Comparison of ENCODE assay signal across 8 cellular contexts in the genomic region with DNA sequence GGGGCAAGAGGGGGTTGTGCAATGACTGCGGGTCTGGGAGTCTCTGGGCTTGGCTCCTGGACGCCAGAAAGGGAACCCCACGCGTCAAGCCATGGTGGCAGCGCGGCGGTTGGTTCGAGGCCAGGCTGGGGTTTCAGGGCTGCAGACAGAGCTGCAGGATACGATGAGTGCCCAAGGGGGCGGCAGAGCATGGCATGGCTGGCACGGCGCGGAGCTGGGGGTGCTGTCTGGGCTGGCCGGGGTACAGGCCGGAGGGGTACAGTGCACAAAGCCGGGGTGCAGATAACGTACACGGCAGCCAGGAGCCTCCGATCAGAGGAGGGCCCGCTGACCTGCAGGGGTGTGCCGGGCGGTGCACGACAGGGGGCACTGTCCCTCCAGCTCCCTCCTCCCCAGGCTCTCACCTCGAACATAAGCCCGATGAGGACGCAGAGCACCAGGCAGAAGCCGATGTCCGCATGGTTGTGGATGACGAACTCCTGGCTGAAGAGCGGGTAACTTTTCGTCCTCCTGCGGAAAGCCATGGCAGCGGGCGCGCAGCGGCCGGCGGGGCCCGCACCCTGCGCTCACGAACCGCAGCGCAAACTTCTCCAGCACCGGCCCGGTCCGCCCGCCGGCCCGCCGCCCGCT. TPM values are rescaled to one million over a fixed set of nuclear protein-coding genes. Genes with fewer than 3 reads are reported as not detected.
DNase-seq lines count a peak whose midpoint lies in the region; ATAC-seq and TF ChIP-seq lines count a peak whose summit lies in the region.

No MANE protein-coding gene starts in this region.

- no peaks in the 10 kb centered on the region for H3K27me3 ChIP-seq in CD8-positive, alpha-beta memory T cell (ENCODE audit: insufficient read depth, low read length, poor library complexity, severe bottlenecking)
- no peaks in the 10 kb centered on the region for H3K27me3 ChIP-seq in neuron (ENCODE audit: insufficient read depth, low read length)
- no peaks in the 10 kb centered on the region for H3K27me3 ChIP-seq in thyroid gland

- H3K4me1 Mint-ChIP-seq in CD8-positive, alpha-beta memory T cell = peaks cover 45 to 58% (median 48%) of the 10 kb centered on the region in 3 donors

- H3K4me3 Mint-ChIP-seq in CD8-positive, alpha-beta memory T cell = peak overlapping the region; percentile 77 to 95 (median 92)

- H3K36me3 ChIP-seq in CD8-positive, alpha-beta memory T cell (ENCODE audit: insufficient read depth, low read length) = no peaks in the 10 kb centered on the region
- peaks cover 1% of the 10 kb centered on the region for H3K36me3 ChIP-seq in neuron (ENCODE audit: insufficient read depth, low read length)
- no peaks in the 10 kb centered on the region for H3K36me3 ChIP-seq in thyroid gland

- H3K4me3 ChIP-seq in CD8-positive, alpha-beta memory T cell (ENCODE audit: low read length) = peak overlapping the region; percentile 82
- H3K4me3 ChIP-seq in neuron (ENCODE audit: low read length) = peak overlapping the region; percentile 56
- H3K4me3 ChIP-seq in thyroid gland (replicated peaks in 1 of 3) = peak overlapping the region; percentile 34 to 70 (median 69)

- H3K9me3 Mint-ChIP-seq in CD8-positive, alpha-beta memory T cell = no peaks in the 10 kb centered on the region

- 0 to 3% methylated on average over 2 to 4 of the region's 51 CpGs for WGBS in thyroid gland, 2 donors

- peak; percentile 44 to 70 for TF ChIP-seq POLR2A in thyroid gland (IDR thresholded peaks at IDR 0.05)

- H3K27me3 Mint-ChIP-seq in CD8-positive, alpha-beta memory T cell = peaks cover 0 to 2% of the 10 kb centered on the region in 2 donors

- peak in 4 of 5 donors; percentile 37 to 68 (median 60) for DNase-seq in CD8-positive, alpha-beta memory T cell
- peak; percentile 91 for DNase-seq in OCI-M1 (lab: John Stamatoyannopoulos, UW)
- peak; percentile 32 for DNase-seq in activated T-helper 1 cell treated with Interleukin-2 at 50 U/mL for 16 hours (ENCODE audit: low read depth)
- peak; percentile 68 for DNase-seq in fibroblast of the conjunctiva (ENCODE audit: low read depth)
- peak; percentile 64 to 73 for DNase-seq in thyroid gland

- peak overlapping the region in 7 of 8 donors; percentile 84 to 96 (median 93) for H3K27ac Mint-ChIP-seq in CD8-positive, alpha-beta memory T cell

- CTCF ChIA-PET in CD8-positive, alpha-beta memory T cell (lab: Charles Lee) = interaction anchor here (0.7 to 1.7 kb wide), 11 partner anchors 9 to 291 kb away, joined by 3 to 7 read pairs (median 4); no protein-coding TSS in a partner anchor

- peak in 4 of 6 experiments; percentile 55 to 62 (median 57) for TF ChIP-seq CTCF in thyroid gland (IDR thresholded peaks at IDR 0.05)

- peaks cover 45% of the 10 kb centered on the region for H3K4me1 ChIP-seq in CD8-positive, alpha-beta memory T cell (ENCODE audit: insufficient read depth, low read length)
- H3K4me1 ChIP-seq in neuron (ENCODE audit: insufficient read depth, low read length) = peaks cover 38% of the 10 kb centered on the region
- H3K4me1 ChIP-seq in thyroid gland = peaks cover 37 to 48% of the 10 kb centered on the region in 2 donors

- POLR2A ChIA-PET in CD8-positive, alpha-beta memory T cell (lab: Charles Lee) = interaction anchor here (0.7 kb wide), 2 partner anchors 215 to 292 kb away, joined by 3 read pairs; a partner anchor contains a TSS

- H2AFZ ChIP-seq in neuron (ENCODE audit: low read depth, low read length) = peak overlapping the region; percentile 42

- intact Hi-C loops in thyroid gland (cut with DNase I) = loop anchor here (5.0 kb wide), 1 partner anchor 154 kb away; a partner anchor contains a TSS

- peaks cover 0 to 3% (median 1%) of the 10 kb centered on the region in 3 donors for H3K36me3 Mint-ChIP-seq in CD8-positive, alpha-beta memory T cell

- H3K9me3 ChIP-seq in CD8-positive, alpha-beta memory T cell (ENCODE audit: low read length) = no peaks in the 10 kb centered on the region
- H3K9me3 ChIP-seq in neuron (ENCODE audit: low read length) = no peaks in the 10 kb centered on the region
- no peaks in the 10 kb centered on the region for H3K9me3 ChIP-seq in thyroid gland

- ATAC-seq in GM19324 (IDR thresholded peaks at IDR 0.05; ENCODE audit: low FRiP score, unreplicated experiment) = peak; percentile 60
- ATAC-seq in HG03439 (IDR thresholded peaks at IDR 0.05; ENCODE audit: unreplicated experiment) = peak; percentile 64

- peak overlapping the region; percentile 48 for H3K27ac ChIP-seq in CD8-positive, alpha-beta memory T cell (ENCODE audit: low read depth, low read length)
- H3K27ac ChIP-seq in thyroid gland = peak overlapping the region; percentile 15 to 99 (median 61)

RNA-seq across cellular contexts. Expression of a gene that starts 0.4 kb away (rescaled TPM):
- 1 to 10 TPM; 3.7 to 4.1 TPM for total RNA-seq in CD8-positive, alpha-beta memory T cell
- 5.0 TPM for polyA plus RNA-seq in CD8-positive, alpha-beta memory T cell
- total RNA-seq in thyroid gland = 10 to 100 TPM; 16.5 to 21.8 (median 19.7) TPM

Comparison
In these comparisons a context has a peak if more than half of its experiments do, and no peak if none do; other contexts are left out.
1. Peak in every context shown above with its lines: DNase-seq, ATAC-seq, H3K4me3 ChIP-seq and H3K27ac ChIP-seq.
2. DNase-seq: peak in every context shown above with its lines; median percentile 91 in OCI-M1; 68 in thyroid gland; 68 in fibroblast of the conjunctiva; 60 in CD8-positive, alpha-beta memory T cell; 32 in activated T-helper 1 cell treated with Interleukin-2 at 50 U/mL for 16 hours.